9 cellular contexts compared by ENCODE assay signal in the genomic region with DNA sequence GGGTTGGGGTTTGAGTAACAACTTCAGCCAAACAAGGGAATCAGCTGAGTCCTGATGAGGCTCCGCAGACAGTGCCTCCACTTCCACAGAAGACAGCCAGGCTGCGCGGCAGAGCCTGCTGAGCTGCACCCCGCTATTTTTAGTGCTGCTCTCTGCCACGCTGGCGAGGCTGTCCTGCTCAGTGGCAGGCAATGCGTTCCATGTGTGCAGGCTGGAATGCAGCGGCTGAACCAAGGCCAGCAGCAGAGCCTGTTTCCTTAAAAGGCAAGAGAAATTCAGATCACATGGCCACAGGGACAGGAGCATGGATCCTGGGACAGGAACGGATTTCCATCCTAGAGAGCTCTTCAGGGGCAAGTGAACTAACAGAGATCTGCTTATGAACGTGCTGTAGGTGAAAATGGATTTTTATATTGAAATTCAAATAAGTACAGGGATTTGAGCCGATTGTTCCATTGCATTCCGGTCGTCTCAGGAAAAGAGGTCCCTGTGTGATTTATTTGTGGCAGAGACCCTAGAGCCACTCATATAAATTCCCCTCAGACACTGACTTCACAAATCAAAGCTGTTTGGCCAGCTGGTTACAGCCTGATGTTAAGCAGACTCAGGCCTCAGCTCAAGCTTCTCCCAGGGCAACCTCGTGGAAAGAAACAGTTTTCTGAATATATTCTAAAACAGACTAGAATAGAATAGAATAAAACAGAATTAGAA.
A peak's percentile ranks its signal among the peaks of the same experiment; 100 is the strongest.
DNase-seq lines count a peak whose midpoint lies in the region; ATAC-seq, FAIRE-seq and TF ChIP-seq lines count a peak whose summit lies in the region.
"Had no signal": no experiment of that assay in that cellular context is flagged by ENCODE, and none has a peak within 500 bp of the region (broad histone marks: within the 10 kb centered on the region; RNA-seq: fewer than 3 reads in every experiment).

No MANE protein-coding gene starts in this region.

- no peak overlapping the region for H3K18ac ChIP-seq in H1 (ENCODE audit: extremely low read depth, low read length)

- 0 out of 2 replicates have a peak overlapping the region, but pooled peaks have one; percentile 48 for H2BK20ac ChIP-seq in H1 (ENCODE audit: low read length)

- no peak overlapping the region for H2BK5ac ChIP-seq in H1 (ENCODE audit: low read depth, low read length)

- TF ChIP-seq EP300 in H1 (IDR thresholded peaks at IDR 0.05; ENCODE audit: borderline replicate concordance in 1 of 2, low read depth in 2 of 2, low read length in 2 of 2) (no peak), HepG2 (IDR thresholded peaks at IDR 0.05; ENCODE audit: low read depth in 2 of 2, low read length in 2 of 2) (0 out of 4 replicates have a peak, but pooled peaks of 1 of the 2 experiments have one; percentile 11), HepG2 (CRISPR knock-in tag; IDR thresholded peaks at IDR 0.05; ENCODE audit: borderline replicate concordance) (no peak)

- H4K5ac ChIP-seq in H1 (ENCODE audit: insufficient read length, low read depth, low read length), result no peak overlapping the region

- TF ChIP-seq RAD21 in H1 (IDR thresholded peaks at IDR 0.05 in 1 of 2, conservative IDR thresholded peaks at IDR 0.05 in 1 of 2; ENCODE audit: low read depth in 2 of 2, low read length in 2 of 2), result no peak
- TF ChIP-seq RAD21 in HepG2 (CRISPR knock-in tag; IDR thresholded peaks at IDR 0.05), result no peak

- no peak overlapping the region for H3K9ac ChIP-seq in HUES48 (ENCODE audit: low read depth, low read length)
- no peak overlapping the region; a peak in 1 of 7 replicates for H3K9ac ChIP-seq in H1 (replicated peaks in 1 of 4; ENCODE audit: extremely low read depth in 1 of 4, low read depth in 3 of 4, low read length in 3 of 4)
- H3K9ac ChIP-seq in HepG2 (ENCODE audit: insufficient read depth, low read depth, low read length), result no peak overlapping the region

- H3K4me3 ChIP-seq in HUES48 (ENCODE audit: low read depth, low read length) (no peak overlapping the region), H1 (ENCODE audit: extremely low read depth in 1 of 4, insufficient read depth in 2 of 4, low read depth in 3 of 4, low read length in 4 of 4) (no peak overlapping the region), HepG2 (replicated peaks in 1 of 3; ENCODE audit: insufficient read depth in 1 of 3, low read depth in 2 of 3, low read length in 3 of 3) (0 out of 6 replicates have a peak overlapping the region, but pooled peaks of 1 of the 3 experiments have one; percentile 1), spleen (no peak overlapping the region)

- no peak overlapping the region for H3K23ac ChIP-seq in H1 (ENCODE audit: insufficient read length)

- H3K36me3 ChIP-seq in HUES48 (ENCODE audit: control insufficient read depth, insufficient read depth, low read length) (no peaks in the 10 kb centered on the region), H1 (ENCODE audit: control insufficient read depth in 2 of 4, insufficient read depth in 4 of 4, low read length in 3 of 4) (no peaks in the 10 kb centered on the region), HepG2 (replicated peaks in 1 of 2; ENCODE audit: control insufficient read depth in 1 of 2, insufficient read depth in 2 of 2, low read length in 2 of 2) (no peaks in the 10 kb centered on the region), spleen (no peaks in the 10 kb centered on the region)

- H3K27ac ChIP-seq in HUES48 (ENCODE audit: low read depth, low read length) (peak overlapping the region; percentile 57), H1 (ENCODE audit: low read depth, low read length) (no peak overlapping the region), HepG2 (ENCODE audit: extremely low read length, insufficient read depth, low read length) (no peak overlapping the region), spleen (peak overlapping the region in 6 of 8 donors; percentile 21 to 65 (median 46))

- in situ Hi-C loops in HepG2 (cut with HindIII; ENCODE audit: extremely low pct_ligation_motif_present, low pct_unique_long_range_greater_than_20kb), result no loop called here

- H3K79me2 ChIP-seq in H1 (ENCODE audit: control insufficient read depth in 1 of 2, insufficient read depth in 2 of 2, low read length in 2 of 2) (no peaks in the 10 kb centered on the region), HepG2 (ENCODE audit: insufficient read depth, low read length) (no peaks in the 10 kb centered on the region)

- BruUV-seq in HepG2 (replicated peaks; lab: Mats Ljungman, UMichigan), result no TSS peak

- 88% methylated on average over 14 of the region's 14 CpGs; no CpG with 5 or more reads in 1 of the 2 experiments for WGBS in H1 (ENCODE audit: extremely low coverage in 1 of 2, insufficient coverage in 1 of 2, insufficient read length in 1 of 2, insufficient replicate concordance in 2 of 2, low coverage in 1 of 2, low lambda C conversion rate in 2 of 2, missing lambda C conversion rate in 1 of 2), 2 experiments
- 22% methylated on average over 14 of the region's 14 CpGs for WGBS in HepG2 (ENCODE audit: low lambda C conversion rate)
- WGBS in spleen, 5 donors, result 36 to 71% (median 57%) methylated on average over 8 to 14 of the region's 14 CpGs

- TF ChIP-seq CTCF in H1 (IDR thresholded peaks at IDR 0.05; ENCODE audit: control extremely low read depth in 1 of 3, insufficient read depth in 1 of 3, low read depth in 1 of 3, low read length in 3 of 3) (no peak), HepG2 (CRISPR knock-in tag; IDR thresholded peaks at IDR 0.05) (no peak), spleen (IDR thresholded peaks at IDR 0.05 in 8 of 11, conservative IDR thresholded peaks at IDR 0.05 in 3 of 11) (peak in 2 of 11 experiments; percentile 10 to 20)

- no peak overlapping the region for H2BK120ac ChIP-seq in H1 (replicated peaks; ENCODE audit: low read depth, low read length)

- peak overlapping the region; percentile 55; the same call in 1 of the 2 replicates for H2AFZ ChIP-seq in H1 (ENCODE audit: low read length)
- H2AFZ ChIP-seq in HepG2 (ENCODE audit: low read length), result no peak overlapping the region

- FAIRE-seq in H1 (lab: Jason Lieb, UNC), result no peak
- FAIRE-seq in HepG2 (lab: Jason Lieb, UNC), result no peak

- H3K27me3 ChIP-seq in HUES48 (ENCODE audit: control insufficient read depth, insufficient read depth, low read length) (no peaks in the 10 kb centered on the region), H1 (replicated peaks in 1 of 4; ENCODE audit: control insufficient read depth in 3 of 4, extremely low read depth in 1 of 4, insufficient read depth in 3 of 4, low read length in 3 of 4) (no peaks in the 10 kb centered on the region), HepG2 (ENCODE audit: control insufficient read depth in 1 of 2, insufficient read depth in 2 of 2, low read length in 2 of 2) (peaks cover 1 to 60% of the 10 kb centered on the region in 2 experiments; a peak in 4 of 5 replicates), spleen (replicated peaks in 1 of 7) (peaks cover 0 to 7% (median 0%) of the 10 kb centered on the region in 7 donors)

- no peak overlapping the region for H3K4me2 ChIP-seq in H1 (ENCODE audit: insufficient read depth in 1 of 2, low read depth in 2 of 2, low read length in 2 of 2)
- H3K4me2 ChIP-seq in HepG2 (ENCODE audit: low read depth, low read length), result peak overlapping the region; percentile 44

- no peak overlapping the region for H3K14ac ChIP-seq in H1 (ENCODE audit: insufficient read length)

- H4K20me1 ChIP-seq in H1 (replicated peaks in 1 of 2; ENCODE audit: control insufficient read depth in 1 of 2, insufficient read depth in 2 of 2, low read length in 2 of 2), result no peaks in the 10 kb centered on the region
- no peaks in the 10 kb centered on the region for H4K20me1 ChIP-seq in HepG2 (ENCODE audit: insufficient read depth, low read length)

- H3K4me1 ChIP-seq in HUES48 (ENCODE audit: control insufficient read depth, insufficient read depth, low read length), result no peaks in the 10 kb centered on the region; the same call in none of the 2 replicates
- peaks cover 0 to 3% (median under 1%) of the 10 kb centered on the region in 4 experiments; a peak in 1 of 7 replicates for H3K4me1 ChIP-seq in H1 (replicated peaks in 1 of 4; ENCODE audit: control insufficient read depth in 3 of 4, insufficient read depth in 4 of 4, low read length in 3 of 4)
- peaks cover 21% of the 10 kb centered on the region for H3K4me1 ChIP-seq in HepG2 (ENCODE audit: insufficient read depth, low read length)
- H3K4me1 ChIP-seq in spleen, result no peaks in the 10 kb centered on the region

- H3K9me3 ChIP-seq in HUES48 (ENCODE audit: control insufficient read depth, insufficient read depth, low read length) (no peaks in the 10 kb centered on the region), H1 (ENCODE audit: insufficient read depth in 2 of 2, low read depth in 1 of 2, low read length in 1 of 2) (no peaks in the 10 kb centered on the region), HepG2 (ENCODE audit: low read length) (no peaks in the 10 kb centered on the region), spleen (no peaks in the 10 kb centered on the region)

- H3K56ac ChIP-seq in H1 (replicated peaks; ENCODE audit: insufficient read length, low read depth, low read length), result no peak overlapping the region

- H4K91ac ChIP-seq in H1 (replicated peaks; ENCODE audit: insufficient read length, low read length), result peak overlapping the region; percentile 25

- TF ChIP-seq POLR2A in H1 (IDR thresholded peaks at IDR 0.05; ENCODE audit: control extremely low read depth in 1 of 2, low read depth in 2 of 2, low read length in 2 of 2), result no peak
- no peak for TF ChIP-seq POLR2A in HepG2 (IDR thresholded peaks at IDR 0.05; ENCODE audit: insufficient read depth in 1 of 2, low read depth in 2 of 2, low read length in 2 of 2)
- no peak for TF ChIP-seq POLR2A in spleen (IDR thresholded peaks at IDR 0.05)

- CTCF ChIA-PET in H1 (lab: Charles Lee; ENCODE audit: partially characterized antibody) (interaction anchor here (0.7 to 1.3 kb wide), 4 partner anchors 9 to 140 kb away, joined by 3 to 4 read pairs (median 3); no protein-coding TSS in a partner anchor), HepG2 (lab: Yijun Ruan, JAX; ENCODE audit: low intra/inter-chr PET ratio, low total read pairs) (no interaction called here)

- DNase-seq in H1 (ENCODE audit: low read depth in 1 of 2, low spot score in 2 of 2) (no peak), HepG2 (ENCODE audit: low spot score) (peak; percentile 71), spleen (no peak), T-helper 2 cell (no peak), NCI-H1417 treated with DMSO at 0.1 percent for 48 hours (lab: John Stamatoyannopoulos, UW) (no peak)
- DNase-seq: NCI-H2227 treated with DMSO at 0.1 percent for 48 hours had no signal

- POLR2A ChIA-PET in H1 (lab: Charles Lee; ENCODE audit: partially characterized antibody) (no interaction called here), HepG2 (lab: Yijun Ruan, JAX) (no interaction called here)

- intact Hi-C loops in HepG2 (cut with micrococcal nuclease; ENCODE audit: unreplicated experiment) (loop anchor here (1.0 kb wide), 1 partner anchor 24 kb away; no protein-coding TSS in a partner anchor), spleen (cut with DNase I; ENCODE audit: low total_unique reads) (no loop called here)

- H2AK5ac ChIP-seq in H1 (ENCODE audit: low read depth, low read length), result no peak overlapping the region

- H2BK12ac ChIP-seq in H1 (ENCODE audit: low read depth, low read length), result 0 out of 2 replicates have a peak overlapping the region, but pooled peaks have one; percentile 17

- no peaks in the 10 kb centered on the region; the same call in 1 of the 2 replicates for H3K79me1 ChIP-seq in H1 (ENCODE audit: low read depth, low read length)

- H2BK15ac ChIP-seq in H1 (ENCODE audit: low read length), result no peak overlapping the region

- no peaks in the 10 kb centered on the region for H3K23me2 ChIP-seq in H1 (ENCODE audit: low read depth, low read length)

- H4K8ac ChIP-seq in H1 (ENCODE audit: extremely low read depth, insufficient read depth, low read length), result peak overlapping the region; percentile 63; the same call in 1 of the 2 replicates

- H3K4ac ChIP-seq in H1 (replicated peaks; ENCODE audit: insufficient read length, low read depth, low read length), result no peak overlapping the region

- peak; percentile 93 for ATAC-seq in HepG2
- no peak for ATAC-seq in GM19023 (IDR thresholded peaks at IDR 0.05; ENCODE audit: unreplicated experiment)
- no peak for ATAC-seq in HG02588 (IDR thresholded peaks at IDR 0.05; ENCODE audit: unreplicated experiment)

Comparison
In these comparisons a context has a peak if more than half of its experiments do, and no peak if none do; other contexts are left out.
1. H3K27ac ChIP-seq: peak in HUES48 (single experiment) and spleen (6 of 8); none in H1 (single experiment) and HepG2 (single experiment).